In the genomic region with DNA sequence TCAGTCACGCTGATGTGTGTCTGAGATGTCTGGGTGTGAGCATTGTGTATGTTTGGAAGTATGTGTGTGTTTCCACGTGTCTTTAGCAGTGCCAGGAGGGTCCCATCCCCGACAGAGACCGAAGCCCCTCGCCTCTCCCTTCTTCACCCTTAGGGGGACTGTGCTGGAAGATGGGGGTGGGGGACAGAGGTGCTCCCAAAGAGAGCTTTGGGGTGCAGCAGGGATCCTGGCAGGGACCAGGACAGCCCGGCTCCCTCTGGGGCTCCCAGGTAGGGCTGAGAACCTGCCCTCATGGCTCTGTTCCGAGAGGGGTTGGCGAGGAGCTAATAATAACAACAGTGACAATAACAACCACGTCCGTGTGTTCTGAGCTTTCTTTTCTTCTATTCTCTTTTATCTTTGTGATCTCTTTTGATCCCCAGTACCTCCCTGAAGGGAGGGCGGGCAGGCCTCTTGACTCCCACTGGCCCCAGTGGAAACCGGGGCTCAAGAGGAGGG, we compare ENCODE assay signal across 28 cellular contexts. TPM values are rescaled to one million over a fixed set of nuclear protein-coding genes. Genes with fewer than 3 reads are reported as not detected.
DNase-seq lines count a peak whose midpoint lies in the region; ATAC-seq, FAIRE-seq and TF ChIP-seq lines count a peak whose summit lies in the region.
"Had no signal": no experiment of that assay in that cellular context is flagged by ENCODE, and none has a peak within 500 bp of the region (broad histone marks: within the 10 kb centered on the region; RNA-seq: fewer than 3 reads in every experiment).

No MANE protein-coding gene starts in this region.

- intact Hi-C loops in CD14-positive monocyte (cut with micrococcal nuclease) = loop anchor here in 1 of 2 donors (10.0 kb wide), 1 partner anchor 218 kb away; no protein-coding TSS in a partner anchor
- intact Hi-C loops in IMR-90 (cut with micrococcal nuclease) = no loop called here

- dilution Hi-C loops in IMR-90 (cut with HindIII; ENCODE audit: low sequenced_read_pairs, unreplicated experiment) = no loop called here

- H3K4me1 ChIP-seq in IMR-90 (ENCODE audit: control insufficient read depth, insufficient read depth, low read length) (peaks cover 12% of the 10 kb centered on the region), H1 (replicated peaks in 1 of 4; ENCODE audit: control insufficient read depth in 3 of 4, insufficient read depth in 4 of 4, low read length in 3 of 4) (peaks cover 0 to 29% (median 15%) of the 10 kb centered on the region in 4 experiments; a peak in 6 of 7 replicates), neuronal stem cell (ENCODE audit: control insufficient read depth in 2 of 2, insufficient read depth in 1 of 2, low read depth in 1 of 2, low read length in 2 of 2) (peaks cover 20 to 24% of the 10 kb centered on the region in 2 donors), Karpas-422 (ENCODE audit: low read length) (no peaks in the 10 kb centered on the region), hepatocyte (ENCODE audit: insufficient read depth) (peaks cover 12% of the 10 kb centered on the region)

- TF ChIP-seq RAD21 in IMR-90 (IDR thresholded peaks at IDR 0.05; ENCODE audit: low read length) (no peak), H1 (IDR thresholded peaks at IDR 0.05 in 1 of 2, conservative IDR thresholded peaks at IDR 0.05 in 1 of 2; ENCODE audit: low read depth in 2 of 2, low read length in 2 of 2) (no peak)

- H3K56ac ChIP-seq in IMR-90 (ENCODE audit: extremely low read depth, insufficient read depth, low read length) (no peak overlapping the region), H1 (replicated peaks; ENCODE audit: insufficient read length, low read depth, low read length) (no peak overlapping the region)

- TF ChIP-seq CTCF in CD14-positive monocyte (IDR thresholded peaks at IDR 0.05) (no peak), IMR-90 (conservative IDR thresholded peaks at IDR 0.05; ENCODE audit: low read depth, low read length) (no peak), H1 (IDR thresholded peaks at IDR 0.05; ENCODE audit: control extremely low read depth in 1 of 3, insufficient read depth in 1 of 3, low read depth in 1 of 3, low read length in 3 of 3) (no peak), hepatocyte (IDR thresholded peaks at IDR 0.05; ENCODE audit: poor library complexity) (no peak)

- H3K9ac ChIP-seq in IMR-90 (ENCODE audit: low read depth, low read length) = no peak overlapping the region
- H3K9ac ChIP-seq in H1 (replicated peaks in 1 of 4; ENCODE audit: extremely low read depth in 1 of 4, low read depth in 3 of 4, low read length in 3 of 4) = no peak overlapping the region
- no peak overlapping the region for H3K9ac ChIP-seq in neuronal stem cell (ENCODE audit: low read depth, low read length, poor library complexity)
- H3K9ac ChIP-seq in Karpas-422 (ENCODE audit: low read length) = no peak overlapping the region
- H3K9ac ChIP-seq: GM23248 had no signal

- no peak overlapping the region for H3K4me2 ChIP-seq in IMR-90 (ENCODE audit: low read depth, low read length)
- H3K4me2 ChIP-seq in H1 (ENCODE audit: insufficient read depth in 1 of 2, low read depth in 2 of 2, low read length in 2 of 2) = no peak overlapping the region
- H3K4me2 ChIP-seq in neuronal stem cell (ENCODE audit: insufficient read depth, low read length, poor library complexity, severe bottlenecking) = no peak overlapping the region
- no peak overlapping the region for H3K4me2 ChIP-seq in Karpas-422 (ENCODE audit: low read depth, low read length, poor library complexity, severe bottlenecking)
- H3K4me2 ChIP-seq in hepatocyte = no peak overlapping the region

- H2BK12ac ChIP-seq in H1 (ENCODE audit: low read depth, low read length) = no peak overlapping the region
- no peak overlapping the region for H2BK12ac ChIP-seq in neuronal stem cell (ENCODE audit: low read length)

- H2AK9ac ChIP-seq in IMR-90 (replicated peaks; ENCODE audit: low read depth, low read length, poor library complexity) = no peak overlapping the region

- H3K4ac ChIP-seq in IMR-90 (ENCODE audit: low read depth, low read length) (peak overlapping the region; percentile 29; the same call in 1 of the 2 replicates), H1 (replicated peaks; ENCODE audit: insufficient read length, low read depth, low read length) (no peak overlapping the region), neuronal stem cell (ENCODE audit: low read length) (no peak overlapping the region)

- no peak overlapping the region for H3K27ac ChIP-seq in IMR-90 (ENCODE audit: insufficient read depth, low read length)
- H3K27ac ChIP-seq in H1 (ENCODE audit: low read depth, low read length) = no peak overlapping the region
- no peak overlapping the region for H3K27ac ChIP-seq in neuronal stem cell (replicated peaks; ENCODE audit: low read length)
- no peak overlapping the region for H3K27ac ChIP-seq in Karpas-422 (ENCODE audit: low read length)
- H3K27ac ChIP-seq in hepatocyte = no peak overlapping the region
- H3K27ac ChIP-seq: C4-2B, GM23248, left ventricle myocardium inferior, SK-N-MC, upper lobe of left lung had no signal

- H3K18ac ChIP-seq in IMR-90 (ENCODE audit: low read depth, low read length) (no peak overlapping the region), H1 (ENCODE audit: extremely low read depth, low read length) (no peak overlapping the region), neuronal stem cell (ENCODE audit: low read length) (no peak overlapping the region)

- H3K27me3 Mint-ChIP-seq in CD14-positive monocyte (ENCODE audit: low read depth in 3 of 3) = peaks cover 0 to 1% (median 0%) of the 10 kb centered on the region in 3 donors
- no peaks in the 10 kb centered on the region for H3K27me3 Mint-ChIP-seq in T-cell
- H3K27me3 Mint-ChIP-seq: activated CD8-positive, alpha-beta memory T cell treated with anti-CD3 and anti-CD28 coated beads, Interleukin-2, amount 10 ng/mL, durations not matched to agents 7 days and 5 days; effector memory CD8-positive, alpha-beta T cell; naive thymus-derived CD4-positive, alpha-beta T cell had no signal

- H3K9me3 ChIP-seq in IMR-90 (ENCODE audit: control insufficient read depth, insufficient read depth, low read length) (no peaks in the 10 kb centered on the region), H1 (ENCODE audit: insufficient read depth in 2 of 2, low read depth in 1 of 2, low read length in 1 of 2) (no peaks in the 10 kb centered on the region), neuronal stem cell (replicated peaks in 1 of 2; ENCODE audit: control insufficient read depth in 2 of 2, insufficient read depth in 1 of 2, low read depth in 1 of 2, low read length in 2 of 2) (no peaks in the 10 kb centered on the region), Karpas-422 (ENCODE audit: low read length) (no peaks in the 10 kb centered on the region), hepatocyte (ENCODE audit: low read depth) (no peaks in the 10 kb centered on the region)
- H3K9me3 ChIP-seq: left ventricle myocardium inferior, upper lobe of left lung had no signal

- peaks cover 0 to 3% of the 10 kb centered on the region in 2 donors for H3K36me3 Mint-ChIP-seq in CD14-positive monocyte
- H3K36me3 Mint-ChIP-seq in T-cell = no peaks in the 10 kb centered on the region
- H3K36me3 Mint-ChIP-seq: activated CD8-positive, alpha-beta memory T cell treated with anti-CD3 and anti-CD28 coated beads, Interleukin-2, amount 10 ng/mL, durations not matched to agents 7 days and 5 days; activated naive CD4-positive, alpha-beta T cell treated with anti-CD3 and anti-CD28 coated beads, Interleukin-2, amount 50 U/mL, for 72 hours; naive thymus-derived CD4-positive, alpha-beta T cell had no signal

- CTCF ChIA-PET in IMR-90 (lab: Yijun Ruan, JAX) = no interaction called here
- CTCF ChIA-PET in H1 (lab: Charles Lee; ENCODE audit: partially characterized antibody) = interaction anchor here (0.6 to 1.9 kb wide), 9 partner anchors 17 to 332 kb away, joined by 3 to 6 read pairs (median 3); no protein-coding TSS in a partner anchor
- CTCF ChIA-PET in T-cell (lab: Charles Lee) = interaction anchor here in 1 of 2 donors (0.6 to 0.7 kb wide), 2 partner anchors 29 to 539 kb away, joined by 3 to 5 read pairs; no protein-coding TSS in a partner anchor

- no peak overlapping the region for H2AFZ ChIP-seq in IMR-90 (replicated peaks; ENCODE audit: low read length, poor library complexity)
- no peak overlapping the region for H2AFZ ChIP-seq in H1 (ENCODE audit: low read length)
- H2AFZ ChIP-seq in neuronal stem cell (ENCODE audit: low read length) = peak overlapping the region; percentile 69
- H2AFZ ChIP-seq in Karpas-422 (ENCODE audit: low read length) = no peak overlapping the region
- no peak overlapping the region for H2AFZ ChIP-seq in hepatocyte
- H2AFZ ChIP-seq: GM23248 had no signal

- H3K4me3 Mint-ChIP-seq in CD14-positive monocyte = no peak overlapping the region
- H3K4me3 Mint-ChIP-seq in T-cell = no peak overlapping the region
- H3K4me3 Mint-ChIP-seq: activated CD8-positive, alpha-beta memory T cell treated with anti-CD3 and anti-CD28 coated beads, Interleukin-2, amount 10 ng/mL, durations not matched to agents 7 days and 5 days; effector memory CD8-positive, alpha-beta T cell; naive thymus-derived CD4-positive, alpha-beta T cell had no signal

- TF ChIP-seq POLR2A in IMR-90 (IDR thresholded peaks at IDR 0.05; ENCODE audit: low read depth, low read length) (no peak), H1 (IDR thresholded peaks at IDR 0.05; ENCODE audit: control extremely low read depth in 1 of 2, low read depth in 2 of 2, low read length in 2 of 2) (no peak)

- H3K4me1 Mint-ChIP-seq in CD14-positive monocyte (peaks cover 29% of the 10 kb centered on the region), T-cell (peaks cover 0 to 8% (median 7%) of the 10 kb centered on the region in 3 donors)

- H2BK15ac ChIP-seq in IMR-90 (ENCODE audit: low read depth, low read length) = no peak overlapping the region
- H2BK15ac ChIP-seq in H1 (ENCODE audit: low read length) = peak overlapping the region; percentile 72; the same call in 1 of the 2 replicates
- peak overlapping the region; percentile 2 for H2BK15ac ChIP-seq in neuronal stem cell (ENCODE audit: low read length)

- H3K4me3 ChIP-seq in IMR-90 (ENCODE audit: insufficient read depth, low read depth, low read length) = no peak overlapping the region
- H3K4me3 ChIP-seq in H1 (ENCODE audit: extremely low read depth in 1 of 4, insufficient read depth in 2 of 4, low read depth in 3 of 4, low read length in 4 of 4) = no peak overlapping the region
- H3K4me3 ChIP-seq in neuronal stem cell (ENCODE audit: low read length in 2 of 2) = no peak overlapping the region
- H3K4me3 ChIP-seq in Karpas-422 (ENCODE audit: low read length) = no peak overlapping the region
- H3K4me3 ChIP-seq in hepatocyte = no peak overlapping the region
- H3K4me3 ChIP-seq: GM23248, left ventricle myocardium inferior, SK-N-MC, upper lobe of left lung had no signal

- H3K27me3 ChIP-seq in IMR-90 (ENCODE audit: control insufficient read depth, insufficient read depth, low read length) = no peaks in the 10 kb centered on the region
- H3K27me3 ChIP-seq in H1 (replicated peaks in 1 of 4; ENCODE audit: control insufficient read depth in 3 of 4, extremely low read depth in 1 of 4, insufficient read depth in 3 of 4, low read length in 3 of 4) = no peaks in the 10 kb centered on the region
- H3K27me3 ChIP-seq in neuronal stem cell (ENCODE audit: control insufficient read depth in 3 of 3, insufficient read depth in 3 of 3, low read depth in 1 of 3, low read length in 3 of 3) = peaks cover 0 to 6% (median 0%) of the 10 kb centered on the region in 3 experiments
- H3K27me3 ChIP-seq in Karpas-422 (ENCODE audit: low read length) = no peaks in the 10 kb centered on the region
- no peaks in the 10 kb centered on the region for H3K27me3 ChIP-seq in hepatocyte
- H3K27me3 ChIP-seq: upper lobe of left lung had no signal

- POLR2A ChIA-PET in IMR-90 (lab: Charles Lee; ENCODE audit: unreplicated experiment) (no interaction called here), H1 (lab: Charles Lee; ENCODE audit: partially characterized antibody) (no interaction called here), T-cell (lab: Charles Lee) (no interaction called here)

- no peak overlapping the region for H2BK120ac ChIP-seq in IMR-90 (ENCODE audit: low read depth, low read length)
- H2BK120ac ChIP-seq in H1 (replicated peaks; ENCODE audit: low read depth, low read length) = no peak overlapping the region
- no peak overlapping the region for H2BK120ac ChIP-seq in neuronal stem cell (ENCODE audit: low read depth, low read length)

- H2BK20ac ChIP-seq in IMR-90 (ENCODE audit: low read depth, low read length) (no peak overlapping the region), H1 (ENCODE audit: low read length) (0 out of 2 replicates have a peak overlapping the region, but pooled peaks have one; percentile 61)

- no peak overlapping the region for H4K91ac ChIP-seq in IMR-90 (ENCODE audit: insufficient read depth, low read depth, low read length)
- H4K91ac ChIP-seq in H1 (replicated peaks; ENCODE audit: insufficient read length, low read length) = peak overlapping the region; percentile 58
- H4K91ac ChIP-seq in neuronal stem cell (ENCODE audit: low read depth, low read length, poor library complexity) = no peak overlapping the region

- H3K23me2 ChIP-seq in H1 (ENCODE audit: low read depth, low read length) = 0 out of 2 replicates have a peak, but pooled peaks cover 2% of the 10 kb centered on the region

- no TSS peak for BruUV-seq in IMR-90 (replicated peaks; lab: Mats Ljungman, UMichigan)

- no peak for FAIRE-seq in H1 (lab: Jason Lieb, UNC)
- FAIRE-seq: D721Med had no signal

- H3K14ac ChIP-seq in IMR-90 (replicated peaks; ENCODE audit: low read depth, low read length) (no peak overlapping the region), H1 (ENCODE audit: insufficient read length) (no peak overlapping the region), neuronal stem cell (ENCODE audit: low read length) (no peak overlapping the region)

- no peaks in the 10 kb centered on the region for H3K79me1 ChIP-seq in IMR-90 (ENCODE audit: low read depth in 1 of 2, low read length in 2 of 2)
- H3K79me1 ChIP-seq in H1 (ENCODE audit: low read depth, low read length) = no peaks in the 10 kb centered on the region
- H3K79me1 ChIP-seq in neuronal stem cell (ENCODE audit: low read depth, low read length) = no peaks in the 10 kb centered on the region

- DNase-seq in CD14-positive monocyte (ENCODE audit: low spot score) = peak; percentile 14
- DNase-seq in IMR-90 = no peak
- no peak for DNase-seq in H1 (ENCODE audit: low read depth in 1 of 2, low spot score in 2 of 2)
- no peak for DNase-seq in neuronal stem cell (ENCODE audit: low spot score)
- DNase-seq in T-cell = no peak
- no peak for DNase-seq in Karpas-422
- no peak for DNase-seq in hepatocyte (ENCODE audit: low spot score)
- DNase-seq: activated CD4-positive, alpha-beta T cell treated with anti-CD3 and anti-CD28 coated beads, Interleukin-2, amount 50 U/mL, for 4 hours; activated CD8-positive, alpha-beta memory T cell treated with anti-CD3 and anti-CD28 coated beads, Interleukin-2, amount 10 ng/mL, durations not matched to agents 7 days and 5 days; activated T-cell treated with anti-CD3 and anti-CD28 coated beads, Interleukin-2, amount 50 U/mL, for 48 hours; anterior cingulate cortex; cortex of kidney; effector memory CD8-positive, alpha-beta T cell; erythroblast; GM23248; left ventricle myocardium inferior; midbrain; naive thymus-derived CD4-positive, alpha-beta T cell; NCI-H187 treated with DMSO at 0.1 percent for 48 hours; NCI-H510A treated with DMSO at 0.1 percent for 48 hours; occipital lobe; OCI-M1; stimulated activated naive CD4-positive, alpha-beta T cell had no signal

- H3K9me1 ChIP-seq in IMR-90 (ENCODE audit: insufficient read depth, low read length) = no peaks in the 10 kb centered on the region; the same call in 1 of the 2 replicates

- H3K27ac Mint-ChIP-seq in CD14-positive monocyte (peak overlapping the region in 1 of 7 donors; percentile 7), T-cell (no peak overlapping the region)
- H3K27ac Mint-ChIP-seq: activated CD8-positive, alpha-beta memory T cell treated with anti-CD3 and anti-CD28 coated beads, Interleukin-2, amount 10 ng/mL, durations not matched to agents 7 days and 5 days; activated naive CD4-positive, alpha-beta T cell treated with anti-CD3 and anti-CD28 coated beads, Interleukin-2, amount 50 U/mL, for 72 hours; effector memory CD8-positive, alpha-beta T cell had no signal

- H3K23ac ChIP-seq in IMR-90 (ENCODE audit: low read depth, low read length) (no peak overlapping the region), H1 (ENCODE audit: insufficient read length) (no peak overlapping the region), neuronal stem cell (ENCODE audit: low read depth, low read length, poor library complexity) (no peak overlapping the region)

- TF ChIP-seq EP300 in H1 (IDR thresholded peaks at IDR 0.05; ENCODE audit: borderline replicate concordance in 1 of 2, low read depth in 2 of 2, low read length in 2 of 2) = no peak

- H3K36me3 ChIP-seq in IMR-90 (ENCODE audit: control insufficient read depth, insufficient read depth, low read length) = no peaks in the 10 kb centered on the region
- no peaks in the 10 kb centered on the region for H3K36me3 ChIP-seq in H1 (ENCODE audit: control insufficient read depth in 2 of 4, insufficient read depth in 4 of 4, low read length in 3 of 4)
- H3K36me3 ChIP-seq in neuronal stem cell (replicated peaks in 1 of 2; ENCODE audit: control insufficient read depth in 2 of 2, insufficient read depth in 2 of 2, low read length in 2 of 2) = no peaks in the 10 kb centered on the region
- no peaks in the 10 kb centered on the region for H3K36me3 ChIP-seq in Karpas-422 (ENCODE audit: insufficient read depth, low read length)
- H3K36me3 ChIP-seq in hepatocyte (replicated peaks; ENCODE audit: insufficient read depth, low read depth) = no peaks in the 10 kb centered on the region
- H3K36me3 ChIP-seq: left ventricle myocardium inferior, upper lobe of left lung had no signal

- H4K8ac ChIP-seq in IMR-90 (ENCODE audit: low read depth in 2 of 2, low read length in 2 of 2) (no peak overlapping the region), H1 (ENCODE audit: extremely low read depth, insufficient read depth, low read length) (no peak overlapping the region), neuronal stem cell (ENCODE audit: low read depth, low read length) (no peak overlapping the region)

- peaks cover 0 to 1% (median 0%) of the 10 kb centered on the region in 7 donors for H3K9me3 Mint-ChIP-seq in CD14-positive monocyte
- H3K9me3 Mint-ChIP-seq in T-cell = no peaks in the 10 kb centered on the region
- H3K9me3 Mint-ChIP-seq: activated naive CD4-positive, alpha-beta T cell treated with anti-CD3 and anti-CD28 coated beads, Interleukin-2, amount 50 U/mL, for 72 hours; effector memory CD8-positive, alpha-beta T cell had no signal

- H4K20me1 ChIP-seq in IMR-90 (ENCODE audit: insufficient read depth, low read length) = no peaks in the 10 kb centered on the region
- no peaks in the 10 kb centered on the region for H4K20me1 ChIP-seq in H1 (replicated peaks in 1 of 2; ENCODE audit: control insufficient read depth in 1 of 2, insufficient read depth in 2 of 2, low read length in 2 of 2)
- H4K20me1 ChIP-seq in Karpas-422 (ENCODE audit: insufficient read depth, low read depth, low read length) = no peaks in the 10 kb centered on the region
- H4K20me1 ChIP-seq in hepatocyte (ENCODE audit: insufficient read depth, poor library complexity, severe bottlenecking) = no peaks in the 10 kb centered on the region

- no peak overlapping the region for H2AK5ac ChIP-seq in IMR-90 (ENCODE audit: low read depth, low read length)
- H2AK5ac ChIP-seq in H1 (ENCODE audit: low read depth, low read length) = no peak overlapping the region
- H2AK5ac ChIP-seq in neuronal stem cell (ENCODE audit: low read depth, low read length) = no peak overlapping the region

- H4K5ac ChIP-seq in IMR-90 (ENCODE audit: low read depth, low read length) (no peak overlapping the region), H1 (ENCODE audit: insufficient read length, low read depth, low read length) (no peak overlapping the region)

- H2BK5ac ChIP-seq in IMR-90 (ENCODE audit: low read depth, low read length, poor library complexity, severe bottlenecking) = no peak overlapping the region
- no peak overlapping the region for H2BK5ac ChIP-seq in H1 (ENCODE audit: low read depth, low read length)
- H2BK5ac ChIP-seq in neuronal stem cell (ENCODE audit: low read length) = no peak overlapping the region

- 90% methylated on average over 2 of the region's 12 CpGs; no CpG with 5 or more reads in 1 of the 2 experiments for WGBS in IMR-90 (ENCODE audit: extremely low coverage in 2 of 2, insufficient read length in 1 of 2), 2 experiments
- WGBS in H1 (ENCODE audit: extremely low coverage in 1 of 2, insufficient coverage in 1 of 2, insufficient read length in 1 of 2, insufficient replicate concordance in 2 of 2, low coverage in 1 of 2, low lambda C conversion rate in 2 of 2, missing lambda C conversion rate in 1 of 2), 2 experiments = 84% methylated on average over 11 of the region's 12 CpGs; no CpG with 5 or more reads in 1 of the 2 experiments
- WGBS in neuronal stem cell (ENCODE audit: extremely low coverage in 2 of 2, insufficient read length in 2 of 2, insufficient replicate concordance in 1 of 2), 2 donors = no CpG with 5 or more reads among the region's 12 CpGs
- WGBS in hepatocyte (ENCODE audit: low lambda C conversion rate, missing lambda C conversion rate) = 83% methylated on average over 8 of the region's 12 CpGs

- ATAC-seq in IMR-90 (ENCODE audit: low read depth) (no peak), T-cell (replicated peaks in 1 of 4) (no peak)
- ATAC-seq: activated CD8-positive, alpha-beta memory T cell treated with anti-CD3 and anti-CD28 coated beads, Interleukin-2, amount 10 ng/mL, durations not matched to agents 7 days and 5 days; activated naive CD4-positive, alpha-beta T cell treated with anti-CD3 and anti-CD28 coated beads, Interleukin-2, amount 50 U/mL, for 72 hours; effector memory CD8-positive, alpha-beta T cell; naive thymus-derived CD4-positive, alpha-beta T cell had no signal

- in situ Hi-C loops in IMR-90 (cut with MboI; ENCODE audit: low sequenced_read_pairs) = no loop called here

- H3K9me2 ChIP-seq in Karpas-422 (replicated peaks; ENCODE audit: insufficient read depth, low read length) = no peaks in the 10 kb centered on the region
- no peaks in the 10 kb centered on the region for H3K9me2 ChIP-seq in hepatocyte (replicated peaks; ENCODE audit: insufficient read depth)

- H3K79me2 ChIP-seq in H1 (ENCODE audit: control insufficient read depth in 1 of 2, insufficient read depth in 2 of 2, low read length in 2 of 2) (no peaks in the 10 kb centered on the region), Karpas-422 (ENCODE audit: low read length) (no peaks in the 10 kb centered on the region), hepatocyte (no peaks in the 10 kb centered on the region)

RNA-seq across cellular contexts. Expression of gene SMAD7, which starts 57.7 kb away (rescaled TPM):
- polyA plus RNA-seq in CD14-positive monocyte (1 to 10 TPM; 1.4 to 1.5 TPM), IMR-90 (2012; rRNA removed) (17.6 and 17.9 TPM in 2 replicates), H1 (2011; rRNA removed) (6.5 and 6.6 TPM in 2 replicates), hepatocyte (61.5 and 65.4 TPM in 2 replicates)
- total RNA-seq in IMR-90 (2012; rRNA removed) (13.3 and 15.8 TPM in 2 replicates), T-cell (100 to 1,000 TPM in 1 of 5 donors, 10 to 100 TPM in 4; 28.5 to 138 (median 57.7) TPM), hepatocyte (66.2 and 71.1 TPM in 2 replicates)
- 8.3 and 14.6 TPM in 2 replicates for polyA plus RNA-seq in IMR-90 (2012; cell fraction: cytosol; rRNA removed)
- polyA plus RNA-seq in IMR-90 (2012; cell fraction: nucleus; rRNA removed; ENCODE audit: low replicate concordance) = 22.6 and 22.9 TPM in 2 replicates
- total RNA-seq in H1 (2021; fragmentation: NEBNext Ultra II Directional; extraction: Animal tissue kit (Norgen Biotek cat#: 25700)) = 13.8 and 15.5 TPM in 2 replicates
- 6.1 TPM for polyA plus RNA-seq in H1 (2011; cell fraction: cytosol; rRNA removed)
- 9.4 TPM for polyA plus RNA-seq in H1 (2011; cell fraction: nucleus; rRNA removed)
- polyA plus RNA-seq in H1 (2012, experiment 1 of 2) = 3.7 to 4.5 TPM (median 4.3 TPM) in 4 replicates
- polyA plus RNA-seq in H1 (2012, experiment 2 of 2) = 4.8 TPM
- polyA plus RNA-seq in H1 (2013, experiment 1 of 2) = 12.4 TPM
- 12.0 TPM for polyA plus RNA-seq in H1 (2013, experiment 2 of 2)
- 10.3 and 13.5 TPM in 2 replicates for polyA minus RNA-seq in H1 (2011; rRNA and poly(A)+ RNA removed)
- 9.7 TPM for polyA minus RNA-seq in H1 (2011; cell fraction: cytosol; rRNA and poly(A)+ RNA removed)
- polyA minus RNA-seq in H1 (2011; cell fraction: nucleus; rRNA and poly(A)+ RNA removed) = 9.4 TPM
- 0.57 TPM for polyA plus RNA-seq in neuronal stem cell (2013, experiment 1 of 2)
- polyA plus RNA-seq in neuronal stem cell (2013, experiment 2 of 2) = 0.79 TPM
- total RNA-seq in Karpas-422 (2014; rRNA removed; shearing (Covaris generic); ENCODE audit: low replicate concordance) = 1.3 and 2.1 TPM in 2 replicates
